1 cellular context compared by ENCODE assay signal in the genomic region with DNA sequence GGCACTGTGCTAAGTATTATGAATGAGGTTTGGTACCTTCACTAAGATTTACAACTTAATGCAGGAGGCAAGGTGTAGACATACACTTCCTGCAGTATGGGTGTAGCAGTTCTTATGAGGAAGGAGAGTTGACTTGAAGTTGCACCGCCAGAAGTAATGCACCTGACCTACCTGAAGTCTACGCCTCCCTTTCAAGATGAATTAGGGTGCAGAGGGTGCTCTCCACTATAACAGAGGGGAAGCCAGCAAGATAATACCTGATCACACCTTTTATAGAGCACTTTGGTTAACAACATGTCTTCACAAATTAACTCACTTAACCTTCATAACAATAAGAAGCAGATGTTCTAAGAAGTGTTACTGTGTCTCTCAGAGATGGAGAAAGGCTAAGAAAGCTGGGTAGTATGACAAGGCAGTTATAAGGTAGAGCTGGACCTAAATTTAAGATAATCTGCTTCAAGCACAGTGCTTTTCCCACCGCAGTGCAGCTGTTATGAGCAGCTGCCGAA.
TF ChIP-seq lines count a peak whose summit lies in the region.

No MANE protein-coding gene starts in this region.

TF ChIP-seq in K562, 482 proteins besides CTCF, POLR2A, EP300 and RAD21 (continues in another document):
- TF ChIP-seq, protein P1, sequence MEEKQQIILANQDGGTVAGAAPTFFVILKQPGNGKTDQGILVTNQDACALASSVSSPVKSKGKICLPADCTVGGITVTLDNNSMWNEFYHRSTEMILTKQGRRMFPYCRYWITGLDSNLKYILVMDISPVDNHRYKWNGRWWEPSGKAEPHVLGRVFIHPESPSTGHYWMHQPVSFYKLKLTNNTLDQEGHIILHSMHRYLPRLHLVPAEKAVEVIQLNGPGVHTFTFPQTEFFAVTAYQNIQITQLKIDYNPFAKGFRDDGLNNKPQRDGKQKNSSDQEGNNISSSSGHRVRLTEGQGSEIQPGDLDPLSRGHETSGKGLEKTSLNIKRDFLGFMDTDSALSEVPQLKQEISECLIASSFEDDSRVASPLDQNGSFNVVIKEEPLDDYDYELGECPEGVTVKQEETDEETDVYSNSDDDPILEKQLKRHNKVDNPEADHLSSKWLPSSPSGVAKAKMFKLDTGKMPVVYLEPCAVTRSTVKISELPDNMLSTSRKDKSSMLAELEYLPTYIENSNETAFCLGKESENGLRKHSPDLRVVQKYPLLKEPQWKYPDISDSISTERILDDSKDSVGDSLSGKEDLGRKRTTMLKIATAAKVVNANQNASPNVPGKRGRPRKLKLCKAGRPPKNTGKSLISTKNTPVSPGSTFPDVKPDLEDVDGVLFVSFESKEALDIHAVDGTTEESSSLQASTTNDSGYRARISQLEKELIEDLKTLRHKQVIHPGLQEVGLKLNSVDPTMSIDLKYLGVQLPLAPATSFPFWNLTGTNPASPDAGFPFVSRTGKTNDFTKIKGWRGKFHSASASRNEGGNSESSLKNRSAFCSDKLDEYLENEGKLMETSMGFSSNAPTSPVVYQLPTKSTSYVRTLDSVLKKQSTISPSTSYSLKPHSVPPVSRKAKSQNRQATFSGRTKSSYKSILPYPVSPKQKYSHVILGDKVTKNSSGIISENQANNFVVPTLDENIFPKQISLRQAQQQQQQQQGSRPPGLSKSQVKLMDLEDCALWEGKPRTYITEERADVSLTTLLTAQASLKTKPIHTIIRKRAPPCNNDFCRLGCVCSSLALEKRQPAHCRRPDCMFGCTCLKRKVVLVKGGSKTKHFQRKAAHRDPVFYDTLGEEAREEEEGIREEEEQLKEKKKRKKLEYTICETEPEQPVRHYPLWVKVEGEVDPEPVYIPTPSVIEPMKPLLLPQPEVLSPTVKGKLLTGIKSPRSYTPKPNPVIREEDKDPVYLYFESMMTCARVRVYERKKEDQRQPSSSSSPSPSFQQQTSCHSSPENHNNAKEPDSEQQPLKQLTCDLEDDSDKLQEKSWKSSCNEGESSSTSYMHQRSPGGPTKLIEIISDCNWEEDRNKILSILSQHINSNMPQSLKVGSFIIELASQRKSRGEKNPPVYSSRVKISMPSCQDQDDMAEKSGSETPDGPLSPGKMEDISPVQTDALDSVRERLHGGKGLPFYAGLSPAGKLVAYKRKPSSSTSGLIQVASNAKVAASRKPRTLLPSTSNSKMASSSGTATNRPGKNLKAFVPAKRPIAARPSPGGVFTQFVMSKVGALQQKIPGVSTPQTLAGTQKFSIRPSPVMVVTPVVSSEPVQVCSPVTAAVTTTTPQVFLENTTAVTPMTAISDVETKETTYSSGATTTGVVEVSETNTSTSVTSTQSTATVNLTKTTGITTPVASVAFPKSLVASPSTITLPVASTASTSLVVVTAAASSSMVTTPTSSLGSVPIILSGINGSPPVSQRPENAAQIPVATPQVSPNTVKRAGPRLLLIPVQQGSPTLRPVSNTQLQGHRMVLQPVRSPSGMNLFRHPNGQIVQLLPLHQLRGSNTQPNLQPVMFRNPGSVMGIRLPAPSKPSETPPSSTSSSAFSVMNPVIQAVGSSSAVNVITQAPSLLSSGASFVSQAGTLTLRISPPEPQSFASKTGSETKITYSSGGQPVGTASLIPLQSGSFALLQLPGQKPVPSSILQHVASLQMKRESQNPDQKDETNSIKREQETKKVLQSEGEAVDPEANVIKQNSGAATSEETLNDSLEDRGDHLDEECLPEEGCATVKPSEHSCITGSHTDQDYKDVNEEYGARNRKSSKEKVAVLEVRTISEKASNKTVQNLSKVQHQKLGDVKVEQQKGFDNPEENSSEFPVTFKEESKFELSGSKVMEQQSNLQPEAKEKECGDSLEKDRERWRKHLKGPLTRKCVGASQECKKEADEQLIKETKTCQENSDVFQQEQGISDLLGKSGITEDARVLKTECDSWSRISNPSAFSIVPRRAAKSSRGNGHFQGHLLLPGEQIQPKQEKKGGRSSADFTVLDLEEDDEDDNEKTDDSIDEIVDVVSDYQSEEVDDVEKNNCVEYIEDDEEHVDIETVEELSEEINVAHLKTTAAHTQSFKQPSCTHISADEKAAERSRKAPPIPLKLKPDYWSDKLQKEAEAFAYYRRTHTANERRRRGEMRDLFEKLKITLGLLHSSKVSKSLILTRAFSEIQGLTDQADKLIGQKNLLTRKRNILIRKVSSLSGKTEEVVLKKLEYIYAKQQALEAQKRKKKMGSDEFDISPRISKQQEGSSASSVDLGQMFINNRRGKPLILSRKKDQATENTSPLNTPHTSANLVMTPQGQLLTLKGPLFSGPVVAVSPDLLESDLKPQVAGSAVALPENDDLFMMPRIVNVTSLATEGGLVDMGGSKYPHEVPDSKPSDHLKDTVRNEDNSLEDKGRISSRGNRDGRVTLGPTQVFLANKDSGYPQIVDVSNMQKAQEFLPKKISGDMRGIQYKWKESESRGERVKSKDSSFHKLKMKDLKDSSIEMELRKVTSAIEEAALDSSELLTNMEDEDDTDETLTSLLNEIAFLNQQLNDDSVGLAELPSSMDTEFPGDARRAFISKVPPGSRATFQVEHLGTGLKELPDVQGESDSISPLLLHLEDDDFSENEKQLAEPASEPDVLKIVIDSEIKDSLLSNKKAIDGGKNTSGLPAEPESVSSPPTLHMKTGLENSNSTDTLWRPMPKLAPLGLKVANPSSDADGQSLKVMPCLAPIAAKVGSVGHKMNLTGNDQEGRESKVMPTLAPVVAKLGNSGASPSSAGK (IDR thresholded peaks at IDR 0.05): no peak
- TF ChIP-seq POLR2AphosphoS5 (IDR thresholded peaks at IDR 0.05; ENCODE audit: control insufficient read depth, insufficient read depth, low read depth, low read length) (peak; percentile 53), ZNF75A (CRISPR knock-in tag; IDR thresholded peaks at IDR 0.05) (0 out of 2 replicates have a peak, but pooled peaks have one; percentile 86), NFIC (IDR thresholded peaks at IDR 0.05) (0 out of 2 replicates have a peak, but pooled peaks have one; percentile 33), SRF (CRISPR knock-in tag; IDR thresholded peaks at IDR 0.05) (no peak), RBM15 (IDR thresholded peaks at IDR 0.05; ENCODE audit: insufficient read depth, low read length) (no peak), CBFA2T2 (conservative IDR thresholded peaks at IDR 0.05) (peak; percentile 75), HNRNPLL (IDR thresholded peaks at IDR 0.05; ENCODE audit: low read depth, low read length, poor library complexity, severe bottlenecking) (no peak), FUS (optimal IDR thresholded peaks at IDR 0.05; ENCODE audit: low read depth, low read length) (no peak), SMARCA4 (IDR thresholded peaks at IDR 0.05) (0 out of 2 replicates have a peak, but pooled peaks have one; percentile 8), NBN (IDR thresholded peaks at IDR 0.05; ENCODE audit: low read depth) (no peak; the same call in 1 of the 2 replicates), ZBTB1 (CRISPR knock-in tag; IDR thresholded peaks at IDR 0.05; ENCODE audit: borderline replicate concordance, low read depth) (no peak), LARP7 (IDR thresholded peaks at IDR 0.05) (no peak), MAFF (IDR thresholded peaks at IDR 0.05; ENCODE audit: low read length) (peak; percentile 7; the same call in 1 of the 2 replicates), ZNF316 (IDR thresholded peaks at IDR 0.05) (peak; percentile 51), SIX5 (IDR thresholded peaks at IDR 0.05; ENCODE audit: borderline replicate concordance in 1 of 2, insufficient read depth in 1 of 2, low read depth in 1 of 2, low read length in 2 of 2) (no peak), NEUROD1 (IDR thresholded peaks at IDR 0.05; ENCODE audit: borderline replicate concordance, low read depth, low read length, partially characterized antibody) (no peak), DPF2 (IDR thresholded peaks at IDR 0.05) (peak; percentile 67; the same call in 1 of the 2 replicates), CHCHD3 (CRISPR knock-in tag; IDR thresholded peaks at IDR 0.05) (no peak), CEBPB (tag; IDR thresholded peaks at IDR 0.05) (no peak), GABPA (tag; conservative IDR thresholded peaks at IDR 0.05; ENCODE audit: low read depth) (0 out of 2 replicates have a peak, but pooled peaks have one; percentile 33), ZNF551 (CRISPR knock-in tag; IDR thresholded peaks at IDR 0.05) (no peak), PHTF2 (CRISPR knock-in tag; IDR thresholded peaks at IDR 0.05) (no peak), NCOA1 (IDR thresholded peaks at IDR 0.05; ENCODE audit: low read depth) (no peak), ZNF197 (CRISPR knock-in tag; IDR thresholded peaks at IDR 0.05; ENCODE audit: low read depth) (0 out of 2 replicates have a peak, but pooled peaks have one; percentile 30), TCF3 (CRISPR knock-in tag; IDR thresholded peaks at IDR 0.05) (peak; percentile 81), CBX1 (IDR thresholded peaks at IDR 0.05; ENCODE audit: low read depth) (no peak), ELF1 (tag; IDR thresholded peaks at IDR 0.05) (no peak), KDM1A (IDR thresholded peaks at IDR 0.05) (peak in 1 of 2 experiments; percentile 18; a peak in 1 of 4 replicates), TRIM24 (IDR thresholded peaks at IDR 0.05) (0 out of 4 replicates have a peak, but pooled peaks of 1 of the 2 experiments have one; percentile 26), NFE2 (IDR thresholded peaks at IDR 0.05; ENCODE audit: low read depth) (peak; percentile 79), STAT5A (IDR thresholded peaks at IDR 0.05; ENCODE audit: borderline replicate concordance, low read length) (peak; percentile 44; the same call in 1 of the 2 replicates)
- TF ChIP-seq, protein P2, sequence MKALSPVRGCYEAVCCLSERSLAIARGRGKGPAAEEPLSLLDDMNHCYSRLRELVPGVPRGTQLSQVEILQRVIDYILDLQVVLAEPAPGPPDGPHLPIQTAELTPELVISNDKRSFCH (CRISPR knock-in tag; IDR thresholded peaks at IDR 0.05): no peak
- TF ChIP-seq, protein P2 (tag; IDR thresholded peaks at IDR 0.05): no peak
- TF ChIP-seq, protein P3, sequence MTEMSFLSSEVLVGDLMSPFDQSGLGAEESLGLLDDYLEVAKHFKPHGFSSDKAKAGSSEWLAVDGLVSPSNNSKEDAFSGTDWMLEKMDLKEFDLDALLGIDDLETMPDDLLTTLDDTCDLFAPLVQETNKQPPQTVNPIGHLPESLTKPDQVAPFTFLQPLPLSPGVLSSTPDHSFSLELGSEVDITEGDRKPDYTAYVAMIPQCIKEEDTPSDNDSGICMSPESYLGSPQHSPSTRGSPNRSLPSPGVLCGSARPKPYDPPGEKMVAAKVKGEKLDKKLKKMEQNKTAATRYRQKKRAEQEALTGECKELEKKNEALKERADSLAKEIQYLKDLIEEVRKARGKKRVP (CRISPR knock-in tag; IDR thresholded peaks at IDR 0.05): no peak
- TF ChIP-seq, protein P4, sequence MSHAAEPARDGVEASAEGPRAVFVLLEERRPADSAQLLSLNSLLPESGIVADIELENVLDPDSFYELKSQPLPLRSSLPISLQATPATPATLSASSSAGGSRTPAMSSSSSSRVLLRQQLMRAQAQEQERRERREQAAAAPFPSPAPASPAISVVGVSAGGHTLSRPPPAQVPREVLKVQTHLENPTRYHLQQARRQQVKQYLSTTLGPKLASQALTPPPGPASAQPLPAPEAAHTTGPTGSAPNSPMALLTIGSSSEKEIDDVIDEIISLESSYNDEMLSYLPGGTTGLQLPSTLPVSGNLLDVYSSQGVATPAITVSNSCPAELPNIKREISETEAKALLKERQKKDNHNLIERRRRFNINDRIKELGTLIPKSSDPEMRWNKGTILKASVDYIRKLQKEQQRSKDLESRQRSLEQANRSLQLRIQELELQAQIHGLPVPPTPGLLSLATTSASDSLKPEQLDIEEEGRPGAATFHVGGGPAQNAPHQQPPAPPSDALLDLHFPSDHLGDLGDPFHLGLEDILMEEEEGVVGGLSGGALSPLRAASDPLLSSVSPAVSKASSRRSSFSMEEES (CRISPR knock-in tag; IDR thresholded peaks at IDR 0.05): no peak
- TF ChIP-seq, protein P5, sequence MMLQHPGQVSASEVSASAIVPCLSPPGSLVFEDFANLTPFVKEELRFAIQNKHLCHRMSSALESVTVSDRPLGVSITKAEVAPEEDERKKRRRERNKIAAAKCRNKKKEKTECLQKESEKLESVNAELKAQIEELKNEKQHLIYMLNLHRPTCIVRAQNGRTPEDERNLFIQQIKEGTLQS (IDR thresholded peaks at IDR 0.05): no peak
- TF ChIP-seq, protein P5 (CRISPR knock-in tag; conservative IDR thresholded peaks at IDR 0.05): no peak
- TF ChIP-seq, protein P6, sequence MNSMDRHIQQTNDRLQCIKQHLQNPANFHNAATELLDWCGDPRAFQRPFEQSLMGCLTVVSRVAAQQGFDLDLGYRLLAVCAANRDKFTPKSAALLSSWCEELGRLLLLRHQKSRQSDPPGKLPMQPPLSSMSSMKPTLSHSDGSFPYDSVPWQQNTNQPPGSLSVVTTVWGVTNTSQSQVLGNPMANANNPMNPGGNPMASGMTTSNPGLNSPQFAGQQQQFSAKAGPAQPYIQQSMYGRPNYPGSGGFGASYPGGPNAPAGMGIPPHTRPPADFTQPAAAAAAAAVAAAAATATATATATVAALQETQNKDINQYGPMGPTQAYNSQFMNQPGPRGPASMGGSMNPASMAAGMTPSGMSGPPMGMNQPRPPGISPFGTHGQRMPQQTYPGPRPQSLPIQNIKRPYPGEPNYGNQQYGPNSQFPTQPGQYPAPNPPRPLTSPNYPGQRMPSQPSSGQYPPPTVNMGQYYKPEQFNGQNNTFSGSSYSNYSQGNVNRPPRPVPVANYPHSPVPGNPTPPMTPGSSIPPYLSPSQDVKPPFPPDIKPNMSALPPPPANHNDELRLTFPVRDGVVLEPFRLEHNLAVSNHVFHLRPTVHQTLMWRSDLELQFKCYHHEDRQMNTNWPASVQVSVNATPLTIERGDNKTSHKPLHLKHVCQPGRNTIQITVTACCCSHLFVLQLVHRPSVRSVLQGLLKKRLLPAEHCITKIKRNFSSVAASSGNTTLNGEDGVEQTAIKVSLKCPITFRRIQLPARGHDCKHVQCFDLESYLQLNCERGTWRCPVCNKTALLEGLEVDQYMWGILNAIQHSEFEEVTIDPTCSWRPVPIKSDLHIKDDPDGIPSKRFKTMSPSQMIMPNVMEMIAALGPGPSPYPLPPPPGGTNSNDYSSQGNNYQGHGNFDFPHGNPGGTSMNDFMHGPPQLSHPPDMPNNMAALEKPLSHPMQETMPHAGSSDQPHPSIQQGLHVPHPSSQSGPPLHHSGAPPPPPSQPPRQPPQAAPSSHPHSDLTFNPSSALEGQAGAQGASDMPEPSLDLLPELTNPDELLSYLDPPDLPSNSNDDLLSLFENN (IDR thresholded peaks at IDR 0.05; ENCODE audit: low read depth in 2 of 2, low read length in 2 of 2): no peak
- TF ChIP-seq, protein P7, sequence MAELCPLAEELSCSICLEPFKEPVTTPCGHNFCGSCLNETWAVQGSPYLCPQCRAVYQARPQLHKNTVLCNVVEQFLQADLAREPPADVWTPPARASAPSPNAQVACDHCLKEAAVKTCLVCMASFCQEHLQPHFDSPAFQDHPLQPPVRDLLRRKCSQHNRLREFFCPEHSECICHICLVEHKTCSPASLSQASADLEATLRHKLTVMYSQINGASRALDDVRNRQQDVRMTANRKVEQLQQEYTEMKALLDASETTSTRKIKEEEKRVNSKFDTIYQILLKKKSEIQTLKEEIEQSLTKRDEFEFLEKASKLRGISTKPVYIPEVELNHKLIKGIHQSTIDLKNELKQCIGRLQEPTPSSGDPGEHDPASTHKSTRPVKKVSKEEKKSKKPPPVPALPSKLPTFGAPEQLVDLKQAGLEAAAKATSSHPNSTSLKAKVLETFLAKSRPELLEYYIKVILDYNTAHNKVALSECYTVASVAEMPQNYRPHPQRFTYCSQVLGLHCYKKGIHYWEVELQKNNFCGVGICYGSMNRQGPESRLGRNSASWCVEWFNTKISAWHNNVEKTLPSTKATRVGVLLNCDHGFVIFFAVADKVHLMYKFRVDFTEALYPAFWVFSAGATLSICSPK (IDR thresholded peaks at IDR 0.05; ENCODE audit: borderline replicate concordance): no peak
